In genomic region chr22:40534379-40535188, GRCh38 we compare ENCODE assay signal across 9 cellular contexts.
DNase-seq lines count a peak whose midpoint lies in the region; ATAC-seq and TF ChIP-seq lines count a peak whose summit lies in the region.
"Had no signal": no experiment of that assay in that cellular context is flagged by ENCODE, and none has a peak within 500 bp of the region (broad histone marks: within the 10 kb centered on the region; RNA-seq: fewer than 3 reads in every experiment).

No MANE protein-coding gene starts in this region.

- H3K4me1 ChIP-seq in heart left ventricle = peaks cover 0 to 58% (median 34%) of the 10 kb centered on the region in 12 donors

- TF ChIP-seq CTCF in AG10803 (conservative IDR thresholded peaks at IDR 0.05; ENCODE audit: low read length) (no peak), heart left ventricle (IDR thresholded peaks at IDR 0.05) (no peak)

- H3K4me3 ChIP-seq in AG10803 (ENCODE audit: low read length) (no peak overlapping the region), heart left ventricle (peak overlapping the region in 1 of 12 donors; percentile 51)
- H3K4me3 ChIP-seq: HAP-1 had no signal

- TF ChIP-seq POLR2A in heart left ventricle (IDR thresholded peaks at IDR 0.05) = no peak

- no peaks in the 10 kb centered on the region for H3K36me3 ChIP-seq in heart left ventricle
- H3K36me3 ChIP-seq: HAP-1 had no signal

- no peaks in the 10 kb centered on the region for H3K9me3 ChIP-seq in heart left ventricle
- H3K9me3 ChIP-seq: HAP-1 had no signal

- intact Hi-C loops in heart left ventricle (cut with DNase I) = loop anchor here in 1 of 10 donors (5.0 kb wide), 1 partner anchor 108 kb away; no protein-coding TSS in a partner anchor

- H3K27ac ChIP-seq in heart left ventricle = peak overlapping the region in 9 of 12 donors; percentile 19 to 71 (median 52)

- peak; percentile 51 for ATAC-seq in HG02852 (IDR thresholded peaks at IDR 0.05; ENCODE audit: unreplicated experiment)
- peak in 3 of 4 donors; percentile 59 to 71 (median 60) for ATAC-seq in heart left ventricle
- peak; percentile 72 for ATAC-seq in stimulated activated naive CD8-positive, alpha-beta T cell treated with anti-CD3 and anti-CD28 coated beads, Interleukin-15, Interleukin-2, amounts not matched to agents 100 U/mL and 50 U/mL, for 24 hours

- 53 to 69% (median 58%) methylated on average over 6 of the region's 6 CpGs for WGBS in heart left ventricle, 4 donors

- DNase-seq in AG10803 (ENCODE audit: low read depth) = peak; percentile 57
- DNase-seq in activated CD4-positive, alpha-beta T cell treated with anti-CD3 and anti-CD28 coated beads, Interleukin-2, amount 50 U/mL, for 48 hours = peak; percentile 23 to 37
- no peak for DNase-seq in heart left ventricle
- DNase-seq in stimulated activated naive CD8-positive, alpha-beta T cell treated with anti-CD3 and anti-CD28 coated beads, Interleukin-15, Interleukin-2, amounts not matched to agents 100 U/mL and 50 U/mL, for 24 hours = peak; percentile 28
- no peak for DNase-seq in NCI-H1417 treated with DMSO at 0.1 percent for 48 hours (lab: John Stamatoyannopoulos, UW)
- no peak for DNase-seq in G401 (ENCODE audit: low spot score)
- no peak for DNase-seq in foreskin melanocyte

- in situ Hi-C loops in G401 (cut with HindIII; ENCODE audit: low sequenced_read_pairs) = loop anchor here (25.0 kb wide), 1 partner anchor 103 kb away; the partner anchor contains the start of gene MRTFA

- H3K27me3 ChIP-seq in heart left ventricle = no peaks in the 10 kb centered on the region

Comparison
In these comparisons a context has a peak if more than half of its experiments do, and no peak if none do; other contexts are left out.
1. DNase-seq: peak in AG10803 (single experiment), activated CD4-positive, alpha-beta T cell treated with anti-CD3 and anti-CD28 coated beads, Interleukin-2, amount 50 U/mL, for 48 hours (2 of 2) and stimulated activated naive CD8-positive, alpha-beta T cell treated with anti-CD3 and anti-CD28 coated beads, Interleukin-15, Interleukin-2, amounts not matched to agents 100 U/mL and 50 U/mL, for 24 hours (single experiment); none in heart left ventricle (0 of 5), NCI-H1417 treated with DMSO at 0.1 percent for 48 hours (single experiment), G401 (single experiment) and foreskin melanocyte (single experiment).
2. Peak in every context shown above with its lines, with median percentiles within 50 percentile points of each other: ATAC-seq.